In the genomic region with DNA sequence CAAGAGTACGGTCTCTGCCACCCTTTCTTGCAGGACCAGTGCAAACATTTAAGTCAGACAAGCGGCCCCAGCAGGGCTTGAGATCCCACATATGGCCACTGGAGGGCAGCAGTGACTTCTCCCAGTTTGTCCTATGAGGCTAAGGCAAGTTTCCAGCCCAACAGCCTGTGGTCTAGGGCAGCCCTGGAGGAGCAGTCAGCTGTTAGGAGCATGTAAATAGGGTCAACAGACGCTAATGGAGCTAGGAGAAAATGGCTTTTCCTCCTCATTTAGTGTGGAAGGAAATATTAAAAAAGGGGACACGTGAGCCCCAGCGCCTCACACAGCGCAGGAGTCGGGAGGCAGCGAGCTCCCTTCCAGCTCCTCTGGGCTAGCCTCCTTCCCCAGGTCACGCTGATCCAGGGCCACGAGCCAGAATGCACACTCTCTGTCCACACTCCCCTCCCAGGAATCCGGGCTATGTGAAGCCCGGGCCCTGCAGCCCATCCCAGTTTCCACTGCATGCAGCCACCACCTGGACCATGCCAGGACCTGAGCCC, we compare ENCODE assay signal across 9 cellular contexts.
DNase-seq lines count a peak whose midpoint lies in the region; ATAC-seq and TF ChIP-seq lines count a peak whose summit lies in the region.
"Had no signal": no experiment of that assay in that cellular context is flagged by ENCODE, and none has a peak within 500 bp of the region (broad histone marks: within the 10 kb centered on the region; RNA-seq: fewer than 3 reads in every experiment).

No MANE protein-coding gene starts in this region.

- no peaks in the 10 kb centered on the region for H3K4me1 Mint-ChIP-seq in activated naive CD8-positive, alpha-beta T cell treated with anti-CD3 and anti-CD28 coated beads for 36 hours

- TF ChIP-seq POLR2A in NB4 (IDR thresholded peaks at IDR 0.05; ENCODE audit: extremely low read depth, insufficient read length): no peak
- no peak for TF ChIP-seq POLR2A in transverse colon (IDR thresholded peaks at IDR 0.05)

- no peak overlapping the region for H3K4me3 Mint-ChIP-seq in activated naive CD8-positive, alpha-beta T cell treated with anti-CD3 and anti-CD28 coated beads for 36 hours
- H3K4me3 Mint-ChIP-seq: activated naive CD8-positive, alpha-beta T cell had no signal

- TF ChIP-seq CTCF in NB4 (IDR thresholded peaks at IDR 0.05; ENCODE audit: low read depth, low read length) (peak; percentile 67), transverse colon (IDR thresholded peaks at IDR 0.05) (peak; percentile 88 to 93 (median 90))

- DNase-seq in Caki2 (ENCODE audit: low read depth) (peak; percentile 81), NB4 (ENCODE audit: low read depth) (peak; percentile 93), Right ventricle myocardium superior (peak; percentile 95), posterior cingulate gyrus (peak; percentile 69 to 98 (median 90)), transverse colon (peak; percentile 89)
- peak; percentile 64 for DNase-seq in activated naive CD8-positive, alpha-beta T cell treated with anti-CD3 and anti-CD28 coated beads for 36 hours

- no peaks in the 10 kb centered on the region for H3K9me3 Mint-ChIP-seq in activated naive CD8-positive, alpha-beta T cell treated with anti-CD3 and anti-CD28 coated beads for 36 hours

- peaks cover 17% of the 10 kb centered on the region for H3K27me3 Mint-ChIP-seq in activated naive CD8-positive, alpha-beta T cell treated with anti-CD3 and anti-CD28 coated beads for 36 hours

- no peak for TF ChIP-seq EP300 in transverse colon (IDR thresholded peaks at IDR 0.05; ENCODE audit: low read depth)

- peak overlapping the region; percentile 14 to 76 (median 68) for H3K27ac ChIP-seq in transverse colon

- intact Hi-C loops in Right ventricle myocardium superior (cut with DNase I) (loop anchor here (2.0 to 5.0 kb wide), 2 partner anchors 35 to 191 kb away; partner anchors contain the start of gene SMG7), posterior cingulate gyrus (cut with DNase I) (loop anchor here (5.0 kb wide), 2 partner anchors 191 to 341 kb away; partner anchors contain the start of gene SMG7), transverse colon (cut with DNase I; ENCODE audit: low total_unique reads) (loop anchor here (5.0 to 10.0 kb wide), 3 partner anchors 36 to 343 kb away; partner anchors contain the start of gene SMG7)

- H3K4me1 ChIP-seq in transverse colon: peaks cover 0 to 20% (median 5%) of the 10 kb centered on the region in 4 donors

- peak; percentile 77 for ATAC-seq in GM21786 (IDR thresholded peaks at IDR 0.05; ENCODE audit: unreplicated experiment)
- ATAC-seq in SK-N-SH treated with all-trans-retinoic acid at 6 μM for 48 hours: peak; percentile 96
- ATAC-seq in Right ventricle myocardium superior (ENCODE audit: poor library complexity): peak; percentile 91

- H3K27ac Mint-ChIP-seq in activated naive CD8-positive, alpha-beta T cell treated with anti-CD3 and anti-CD28 coated beads for 36 hours: no peak overlapping the region
- H3K27ac Mint-ChIP-seq: activated naive CD8-positive, alpha-beta T cell had no signal

- H3K9me3 ChIP-seq in transverse colon: no peaks in the 10 kb centered on the region

- WGBS in transverse colon (ENCODE audit: low coverage in 1 of 2), 2 donors: 11 to 38% methylated on average over 2 to 12 of the region's 12 CpGs

- H3K4me3 ChIP-seq in NB4 (ENCODE audit: low read depth, low read length): no peak overlapping the region
- no peak overlapping the region for H3K4me3 ChIP-seq in transverse colon

- no peaks in the 10 kb centered on the region for H3K27me3 ChIP-seq in transverse colon

- H3K36me3 ChIP-seq in transverse colon: no peaks in the 10 kb centered on the region

- in situ Hi-C loops in Caki2 (cut with HindIII; ENCODE audit: low pct_unique_long_range_greater_than_20kb, low sequenced_read_pairs): no loop called here
- in situ Hi-C loops in transverse colon (cut with MboI; ENCODE audit: low pct_ligation_motif_present in 1 of 4, low pct_unique_long_range_greater_than_20kb in 1 of 4, low sequenced_read_pairs in 3 of 4): loop anchor here in 3 of 4 donors (10.0 to 25.0 kb wide), 3 partner anchors 256 to 317 kb away; no protein-coding TSS in a partner anchor

- no peaks in the 10 kb centered on the region for H3K36me3 Mint-ChIP-seq in activated naive CD8-positive, alpha-beta T cell treated with anti-CD3 and anti-CD28 coated beads for 36 hours
- H3K36me3 Mint-ChIP-seq: activated naive CD8-positive, alpha-beta T cell had no signal

TF ChIP-seq in SK-N-SH treated with all-trans-retinoic acid at 6 μM for 48 hours, 23 proteins besides CTCF, POLR2A, EP300 and RAD21:
- TF ChIP-seq TSHZ2 (CRISPR knock-in tag; IDR thresholded peaks at IDR 0.05): no peak
